16 cellular contexts compared by ENCODE assay signal in the genomic region with DNA sequence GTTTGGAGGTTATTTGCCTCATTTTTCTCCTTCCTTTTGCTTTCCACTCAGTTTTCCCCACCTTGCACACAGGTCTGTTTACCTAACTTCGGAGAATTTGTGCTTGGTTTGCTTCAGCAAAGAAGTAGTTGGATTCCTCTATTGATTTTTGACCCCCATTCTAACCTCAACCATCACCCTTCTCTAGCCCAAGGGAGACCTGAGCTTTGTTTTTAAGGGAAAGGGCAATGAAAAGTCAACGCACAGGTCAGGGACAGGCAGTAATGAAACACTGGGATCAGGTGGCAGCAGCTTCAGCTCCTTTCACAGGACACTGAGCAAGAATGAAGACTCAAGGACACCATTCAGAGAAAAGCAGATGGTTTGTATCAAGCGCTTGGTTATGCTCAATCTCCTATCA. TPM values are rescaled to one million over a fixed set of nuclear protein-coding genes. Genes with fewer than 3 reads are reported as not detected.
DNase-seq lines count a peak whose midpoint lies in the region; ATAC-seq and TF ChIP-seq lines count a peak whose summit lies in the region.
"Had no signal": no experiment of that assay in that cellular context is flagged by ENCODE, and none has a peak within 500 bp of the region (broad histone marks: within the 10 kb centered on the region; RNA-seq: fewer than 3 reads in every experiment).

No MANE protein-coding gene starts in this region.

- no peaks in the 10 kb centered on the region for H3K79me1 ChIP-seq in neuronal stem cell (ENCODE audit: low read depth, low read length)

- peaks cover 12% of the 10 kb centered on the region for H3K4me1 ChIP-seq in PC-3 (ENCODE audit: insufficient read depth, low read length)
- H3K4me1 ChIP-seq in neuronal stem cell (ENCODE audit: control insufficient read depth in 2 of 2, insufficient read depth in 1 of 2, low read depth in 1 of 2, low read length in 2 of 2), result peaks cover 4 to 7% of the 10 kb centered on the region in 2 donors
- no peaks in the 10 kb centered on the region for H3K4me1 ChIP-seq in mucosa of descending colon (ENCODE audit: low read depth)

- intact Hi-C loops in PC-3 (cut with micrococcal nuclease), result no loop called here
- intact Hi-C loops in mucosa of descending colon (cut with DNase I, micrococcal nuclease), result no loop called here

- no peaks in the 10 kb centered on the region for H3K36me3 ChIP-seq in PC-3 (ENCODE audit: low read depth, low read length)
- no peaks in the 10 kb centered on the region for H3K36me3 ChIP-seq in neuronal stem cell (replicated peaks in 1 of 2; ENCODE audit: control insufficient read depth in 2 of 2, insufficient read depth in 2 of 2, low read length in 2 of 2)
- no peaks in the 10 kb centered on the region for H3K36me3 ChIP-seq in mucosa of descending colon (ENCODE audit: low read depth)
- H3K36me3 ChIP-seq: BLaER1 had no signal

- BruUV-seq in PC-3 (replicated peaks; lab: Mats Ljungman, UMichigan), result no TSS peak

- peak overlapping the region; percentile 51 for H2AFZ ChIP-seq in PC-3 (ENCODE audit: low read length)
- H2AFZ ChIP-seq in neuronal stem cell (ENCODE audit: low read length), result peak overlapping the region; percentile 3

- H3K79me2 ChIP-seq in PC-3 (ENCODE audit: low read length), result no peaks in the 10 kb centered on the region

- H2BK12ac ChIP-seq in neuronal stem cell (ENCODE audit: low read length), result no peak overlapping the region

- H4K8ac ChIP-seq in neuronal stem cell (ENCODE audit: low read depth, low read length), result no peak overlapping the region

- H2BK15ac ChIP-seq in neuronal stem cell (ENCODE audit: low read length), result no peak overlapping the region

- ATAC-seq in PC-3 (no peak), mucosa of descending colon (no peak)

- H4K20me1 ChIP-seq in PC-3 (ENCODE audit: low read length), result no peaks in the 10 kb centered on the region
- H4K20me1 ChIP-seq: BLaER1 had no signal

- H3K4me2 ChIP-seq in PC-3 (ENCODE audit: low read length) (no peak overlapping the region), neuronal stem cell (ENCODE audit: insufficient read depth, low read length, poor library complexity, severe bottlenecking) (no peak overlapping the region)
- H3K4me2 ChIP-seq: BLaER1 had no signal

- H2AK5ac ChIP-seq in neuronal stem cell (ENCODE audit: low read depth, low read length), result no peak overlapping the region

- H3K4me3 ChIP-seq in PC-3 (ENCODE audit: low read length) (no peak overlapping the region), neuronal stem cell (ENCODE audit: low read length in 2 of 2) (no peak overlapping the region), mucosa of descending colon (no peak overlapping the region)
- H3K4me3 ChIP-seq: BLaER1 had no signal

- no peak overlapping the region for H3K27ac ChIP-seq in PC-3 (ENCODE audit: low read length)
- no peak overlapping the region for H3K27ac ChIP-seq in neuronal stem cell (replicated peaks; ENCODE audit: low read length)
- H3K27ac ChIP-seq in substantia nigra (ENCODE audit: low read depth, low read length, poor library complexity, severe bottlenecking), result no peak overlapping the region
- H3K27ac ChIP-seq: BLaER1, HL-60 had no signal

- CTCF ChIA-PET in PC-3 (lab: Charles Lee), result no interaction called here

- H3K18ac ChIP-seq in neuronal stem cell (ENCODE audit: low read length), result no peak overlapping the region

- H3K9me3 ChIP-seq in PC-3 (ENCODE audit: low read length), result no peaks in the 10 kb centered on the region
- H3K9me3 ChIP-seq in neuronal stem cell (replicated peaks in 1 of 2; ENCODE audit: control insufficient read depth in 2 of 2, insufficient read depth in 1 of 2, low read depth in 1 of 2, low read length in 2 of 2), result no peaks in the 10 kb centered on the region
- no peaks in the 10 kb centered on the region for H3K9me3 ChIP-seq in mucosa of descending colon
- H3K9me3 ChIP-seq: BLaER1, Caco-2 had no signal

- H3K14ac ChIP-seq in neuronal stem cell (ENCODE audit: low read length), result no peak overlapping the region

- DNase-seq in NCI-H2171 treated with DMSO at 0.1 percent for 48 hours (lab: John Stamatoyannopoulos, UW), result peak; percentile 34
- DNase-seq in NCI-H2171 (lab: John Stamatoyannopoulos, UW), result no peak
- DNase-seq in PC-3, result no peak
- DNase-seq in left kidney (ENCODE audit: low read depth, low spot score), result peak; percentile 91
- DNase-seq in neuronal stem cell (ENCODE audit: low spot score), result no peak
- no peak for DNase-seq in substantia nigra (lab: John Stamatoyannopoulos, UW)
- no peak for DNase-seq in Kasumi-1 (lab: John Stamatoyannopoulos, UW)
- DNase-seq in mucosa of descending colon, result no peak
- DNase-seq: 8988T; AML-193; Caco-2; CD8-positive, alpha-beta memory T cell; DND-41; GDM1 had no signal

- H3K9me2 ChIP-seq in PC-3 (replicated peaks; ENCODE audit: low read length), result no peaks in the 10 kb centered on the region

- no CpG with 5 or more reads among the region's 3 CpGs for WGBS in neuronal stem cell (ENCODE audit: extremely low coverage in 2 of 2, insufficient read length in 2 of 2, insufficient replicate concordance in 1 of 2), 2 donors

- POLR2A ChIA-PET in PC-3 (lab: Charles Lee; ENCODE audit: unreplicated experiment), result no interaction called here

- no peak overlapping the region for H3K9ac ChIP-seq in PC-3 (ENCODE audit: low read length)
- H3K9ac ChIP-seq in neuronal stem cell (ENCODE audit: low read depth, low read length, poor library complexity), result no peak overlapping the region
- H3K9ac ChIP-seq: BLaER1 had no signal

- no peak overlapping the region for H3K23ac ChIP-seq in neuronal stem cell (ENCODE audit: low read depth, low read length, poor library complexity)

- no peak overlapping the region for H2BK5ac ChIP-seq in neuronal stem cell (ENCODE audit: low read length)

- H2BK120ac ChIP-seq in neuronal stem cell (ENCODE audit: low read depth, low read length), result no peak overlapping the region

- no peaks in the 10 kb centered on the region for H3K27me3 ChIP-seq in PC-3 (ENCODE audit: low read length)
- H3K27me3 ChIP-seq in neuronal stem cell (ENCODE audit: control insufficient read depth in 3 of 3, insufficient read depth in 3 of 3, low read depth in 1 of 3, low read length in 3 of 3), result no peaks in the 10 kb centered on the region
- H3K27me3 ChIP-seq: BLaER1 had no signal

- no peak overlapping the region for H3K4ac ChIP-seq in neuronal stem cell (ENCODE audit: low read length)

- no peak overlapping the region for H4K91ac ChIP-seq in neuronal stem cell (ENCODE audit: low read depth, low read length, poor library complexity)

- no peak for TF ChIP-seq CTCF in PC-3 (conservative IDR thresholded peaks at IDR 0.05; ENCODE audit: low read depth, low read length)
- no peak for TF ChIP-seq CTCF in mucosa of descending colon (IDR thresholded peaks at IDR 0.05)

- H3F3A ChIP-seq in PC-3 (ENCODE audit: low read length, unreplicated experiment), result no peaks in the 10 kb centered on the region

RNA-seq across cellular contexts. Expression of a gene that starts 46.9 kb away (rescaled TPM):
- 49.9 and 68.4 TPM in 2 replicates for total RNA-seq in PC-3 (2014; rRNA removed)
- 68.7 TPM for polyA plus RNA-seq in neuronal stem cell (2013, experiment 1 of 2)
- 71.1 TPM for polyA plus RNA-seq in neuronal stem cell (2013, experiment 2 of 2)
- total RNA-seq in mucosa of descending colon, result 10 to 100 TPM; 34.1 to 48.5 (median 34.8) TPM

Comparison
In these comparisons a context has a peak if more than half of its experiments do, and no peak if none do; other contexts are left out.
1. DNase-seq: peak in NCI-H2171 treated with DMSO at 0.1 percent for 48 hours (single experiment) and left kidney (single experiment); none in NCI-H2171 (single experiment), PC-3 (single experiment), neuronal stem cell (single experiment), substantia nigra (0 of 49), Kasumi-1 (0 of 2) and mucosa of descending colon (0 of 3).